ENCODE assay signal across 1 cellular context in the genomic region with DNA sequence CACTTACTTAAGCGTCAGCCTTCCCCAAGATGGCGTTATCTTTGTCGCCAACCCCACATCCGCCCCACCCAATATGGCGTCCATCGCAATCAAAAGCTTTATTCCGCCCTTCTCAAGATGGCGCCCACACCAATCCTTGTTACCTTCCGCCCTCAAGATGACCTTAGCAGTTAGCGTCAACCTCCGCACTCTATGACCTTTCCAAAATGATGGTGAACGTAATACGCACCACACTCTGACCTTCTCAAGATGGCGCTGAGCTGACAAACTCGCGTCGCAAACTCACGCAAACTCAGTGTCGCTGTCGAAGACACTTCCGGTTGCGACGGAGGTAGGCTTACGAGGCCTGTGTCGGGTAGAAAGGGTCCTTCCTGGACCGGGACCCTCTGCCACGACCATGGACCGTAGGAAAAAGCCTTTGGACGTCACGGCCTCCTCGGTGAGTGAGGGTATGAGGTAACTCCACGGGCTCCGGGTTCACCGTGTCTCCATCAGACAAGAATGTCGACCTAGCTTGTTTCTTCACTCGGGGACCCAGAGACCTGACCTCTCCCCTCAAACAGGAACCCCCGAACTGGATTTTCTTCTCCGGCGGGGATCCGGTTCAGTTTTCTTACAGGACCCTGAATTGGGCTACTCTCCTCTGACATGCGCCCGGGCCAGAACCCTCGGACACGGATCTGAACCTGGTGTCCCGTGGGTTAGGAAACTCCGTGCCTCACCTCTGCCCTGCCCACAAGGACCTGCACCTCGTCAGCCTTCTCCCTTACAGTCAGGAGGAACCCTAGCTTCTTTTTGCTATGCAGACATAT.
TF ChIP-seq lines count a peak whose summit lies in the region.

A gene (plus strand): TSS at position 323 of the 812 bp plus-strand sequence. CDS start 75 bp downstream, at position 398.

TF ChIP-seq in K562, 482 proteins besides CTCF, POLR2A, EP300 and RAD21 (continued from another document and continues in another):
- TF ChIP-seq, protein P1, sequence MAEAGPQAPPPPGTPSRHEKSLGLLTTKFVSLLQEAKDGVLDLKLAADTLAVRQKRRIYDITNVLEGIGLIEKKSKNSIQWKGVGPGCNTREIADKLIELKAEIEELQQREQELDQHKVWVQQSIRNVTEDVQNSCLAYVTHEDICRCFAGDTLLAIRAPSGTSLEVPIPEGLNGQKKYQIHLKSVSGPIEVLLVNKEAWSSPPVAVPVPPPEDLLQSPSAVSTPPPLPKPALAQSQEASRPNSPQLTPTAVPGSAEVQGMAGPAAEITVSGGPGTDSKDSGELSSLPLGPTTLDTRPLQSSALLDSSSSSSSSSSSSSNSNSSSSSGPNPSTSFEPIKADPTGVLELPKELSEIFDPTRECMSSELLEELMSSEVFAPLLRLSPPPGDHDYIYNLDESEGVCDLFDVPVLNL (CRISPR knock-in tag; IDR thresholded peaks at IDR 0.05; ENCODE audit: low read depth): no peak
- no peak for TF ChIP-seq YBX1 (IDR thresholded peaks at IDR 0.05)
- TF ChIP-seq MAFG (tag; conservative IDR thresholded peaks at IDR 0.05): 0 out of 2 replicates have a peak, but pooled peaks have one; percentile 4
- TF ChIP-seq, protein P2, sequence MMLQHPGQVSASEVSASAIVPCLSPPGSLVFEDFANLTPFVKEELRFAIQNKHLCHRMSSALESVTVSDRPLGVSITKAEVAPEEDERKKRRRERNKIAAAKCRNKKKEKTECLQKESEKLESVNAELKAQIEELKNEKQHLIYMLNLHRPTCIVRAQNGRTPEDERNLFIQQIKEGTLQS (IDR thresholded peaks at IDR 0.05): peak; percentile 32; the same call in 1 of the 2 replicates
- TF ChIP-seq, protein P2 (CRISPR knock-in tag; conservative IDR thresholded peaks at IDR 0.05): 0 out of 2 replicates have a peak, but pooled peaks have one; percentile 29
- peak; percentile 97 for TF ChIP-seq EP400 (IDR thresholded peaks at IDR 0.05)
- TF ChIP-seq MEF2A (IDR thresholded peaks at IDR 0.05; ENCODE audit: control insufficient read depth, low read depth, low read length): no peak
- no peak for TF ChIP-seq ESRRB (CRISPR knock-in tag; IDR thresholded peaks at IDR 0.05; ENCODE audit: borderline replicate concordance)
- TF ChIP-seq RBM25 (IDR thresholded peaks at IDR 0.05; ENCODE audit: low read depth, low read length, severe bottlenecking): no peak
- TF ChIP-seq, protein P3, sequence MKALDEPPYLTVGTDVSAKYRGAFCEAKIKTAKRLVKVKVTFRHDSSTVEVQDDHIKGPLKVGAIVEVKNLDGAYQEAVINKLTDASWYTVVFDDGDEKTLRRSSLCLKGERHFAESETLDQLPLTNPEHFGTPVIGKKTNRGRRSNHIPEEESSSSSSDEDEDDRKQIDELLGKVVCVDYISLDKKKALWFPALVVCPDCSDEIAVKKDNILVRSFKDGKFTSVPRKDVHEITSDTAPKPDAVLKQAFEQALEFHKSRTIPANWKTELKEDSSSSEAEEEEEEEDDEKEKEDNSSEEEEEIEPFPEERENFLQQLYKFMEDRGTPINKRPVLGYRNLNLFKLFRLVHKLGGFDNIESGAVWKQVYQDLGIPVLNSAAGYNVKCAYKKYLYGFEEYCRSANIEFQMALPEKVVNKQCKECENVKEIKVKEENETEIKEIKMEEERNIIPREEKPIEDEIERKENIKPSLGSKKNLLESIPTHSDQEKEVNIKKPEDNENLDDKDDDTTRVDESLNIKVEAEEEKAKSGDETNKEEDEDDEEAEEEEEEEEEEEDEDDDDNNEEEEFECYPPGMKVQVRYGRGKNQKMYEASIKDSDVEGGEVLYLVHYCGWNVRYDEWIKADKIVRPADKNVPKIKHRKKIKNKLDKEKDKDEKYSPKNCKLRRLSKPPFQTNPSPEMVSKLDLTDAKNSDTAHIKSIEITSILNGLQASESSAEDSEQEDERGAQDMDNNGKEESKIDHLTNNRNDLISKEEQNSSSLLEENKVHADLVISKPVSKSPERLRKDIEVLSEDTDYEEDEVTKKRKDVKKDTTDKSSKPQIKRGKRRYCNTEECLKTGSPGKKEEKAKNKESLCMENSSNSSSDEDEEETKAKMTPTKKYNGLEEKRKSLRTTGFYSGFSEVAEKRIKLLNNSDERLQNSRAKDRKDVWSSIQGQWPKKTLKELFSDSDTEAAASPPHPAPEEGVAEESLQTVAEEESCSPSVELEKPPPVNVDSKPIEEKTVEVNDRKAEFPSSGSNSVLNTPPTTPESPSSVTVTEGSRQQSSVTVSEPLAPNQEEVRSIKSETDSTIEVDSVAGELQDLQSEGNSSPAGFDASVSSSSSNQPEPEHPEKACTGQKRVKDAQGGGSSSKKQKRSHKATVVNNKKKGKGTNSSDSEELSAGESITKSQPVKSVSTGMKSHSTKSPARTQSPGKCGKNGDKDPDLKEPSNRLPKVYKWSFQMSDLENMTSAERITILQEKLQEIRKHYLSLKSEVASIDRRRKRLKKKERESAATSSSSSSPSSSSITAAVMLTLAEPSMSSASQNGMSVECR (CRISPR knock-in tag; IDR thresholded peaks at IDR 0.05): peak; percentile 87
- no peak for TF ChIP-seq ZFP30 (CRISPR knock-in tag; IDR thresholded peaks at IDR 0.05; ENCODE audit: borderline replicate concordance)
- peak; percentile 97 for TF ChIP-seq TAF7 (tag; IDR thresholded peaks at IDR 0.05)
- TF ChIP-seq KAT8 (IDR thresholded peaks at IDR 0.05; ENCODE audit: low read depth): peak; percentile 40; the same call in 1 of the 2 replicates
- peak; percentile 98 for TF ChIP-seq ELF2 (CRISPR knock-in tag; IDR thresholded peaks at IDR 0.05)
- peak; percentile 98 for TF ChIP-seq ZNF584 (CRISPR knock-in tag; IDR thresholded peaks at IDR 0.05; ENCODE audit: low read depth)
- TF ChIP-seq ZNF143 (CRISPR knock-in tag; IDR thresholded peaks at IDR 0.05): peak; percentile 60; the same call in 1 of the 2 replicates
- TF ChIP-seq, protein P4, sequence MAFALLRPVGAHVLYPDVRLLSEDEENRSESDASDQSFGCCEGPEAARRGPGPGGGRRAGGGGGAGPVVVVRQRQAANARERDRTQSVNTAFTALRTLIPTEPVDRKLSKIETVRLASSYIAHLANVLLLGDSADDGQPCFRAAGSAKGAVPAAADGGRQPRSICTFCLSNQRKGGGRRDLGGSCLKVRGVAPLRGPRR (CRISPR knock-in tag; IDR thresholded peaks at IDR 0.05): no peak
- peak; percentile 86 for TF ChIP-seq POLR2H (tag; IDR thresholded peaks at IDR 0.05; ENCODE audit: low read depth)
- TF ChIP-seq ETV6 (IDR thresholded peaks at IDR 0.05; ENCODE audit: borderline replicate concordance in 1 of 2, low read depth in 2 of 2, low read length in 1 of 2): no peak; a peak in 1 of 4 replicates
- TF ChIP-seq ETV6 (CRISPR knock-in tag; IDR thresholded peaks at IDR 0.05; ENCODE audit: borderline replicate concordance): no peak
- TF ChIP-seq TARDBP (IDR thresholded peaks at IDR 0.05): peak; percentile 92
- TF ChIP-seq, protein P5, sequence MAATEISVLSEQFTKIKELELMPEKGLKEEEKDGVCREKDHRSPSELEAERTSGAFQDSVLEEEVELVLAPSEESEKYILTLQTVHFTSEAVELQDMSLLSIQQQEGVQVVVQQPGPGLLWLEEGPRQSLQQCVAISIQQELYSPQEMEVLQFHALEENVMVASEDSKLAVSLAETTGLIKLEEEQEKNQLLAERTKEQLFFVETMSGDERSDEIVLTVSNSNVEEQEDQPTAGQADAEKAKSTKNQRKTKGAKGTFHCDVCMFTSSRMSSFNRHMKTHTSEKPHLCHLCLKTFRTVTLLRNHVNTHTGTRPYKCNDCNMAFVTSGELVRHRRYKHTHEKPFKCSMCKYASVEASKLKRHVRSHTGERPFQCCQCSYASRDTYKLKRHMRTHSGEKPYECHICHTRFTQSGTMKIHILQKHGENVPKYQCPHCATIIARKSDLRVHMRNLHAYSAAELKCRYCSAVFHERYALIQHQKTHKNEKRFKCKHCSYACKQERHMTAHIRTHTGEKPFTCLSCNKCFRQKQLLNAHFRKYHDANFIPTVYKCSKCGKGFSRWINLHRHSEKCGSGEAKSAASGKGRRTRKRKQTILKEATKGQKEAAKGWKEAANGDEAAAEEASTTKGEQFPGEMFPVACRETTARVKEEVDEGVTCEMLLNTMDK (IDR thresholded peaks at IDR 0.05; ENCODE audit: borderline replicate concordance, insufficient read depth, low read depth, low read length, poor library complexity, severe bottlenecking): peak; percentile 49
- TF ChIP-seq, protein P6, sequence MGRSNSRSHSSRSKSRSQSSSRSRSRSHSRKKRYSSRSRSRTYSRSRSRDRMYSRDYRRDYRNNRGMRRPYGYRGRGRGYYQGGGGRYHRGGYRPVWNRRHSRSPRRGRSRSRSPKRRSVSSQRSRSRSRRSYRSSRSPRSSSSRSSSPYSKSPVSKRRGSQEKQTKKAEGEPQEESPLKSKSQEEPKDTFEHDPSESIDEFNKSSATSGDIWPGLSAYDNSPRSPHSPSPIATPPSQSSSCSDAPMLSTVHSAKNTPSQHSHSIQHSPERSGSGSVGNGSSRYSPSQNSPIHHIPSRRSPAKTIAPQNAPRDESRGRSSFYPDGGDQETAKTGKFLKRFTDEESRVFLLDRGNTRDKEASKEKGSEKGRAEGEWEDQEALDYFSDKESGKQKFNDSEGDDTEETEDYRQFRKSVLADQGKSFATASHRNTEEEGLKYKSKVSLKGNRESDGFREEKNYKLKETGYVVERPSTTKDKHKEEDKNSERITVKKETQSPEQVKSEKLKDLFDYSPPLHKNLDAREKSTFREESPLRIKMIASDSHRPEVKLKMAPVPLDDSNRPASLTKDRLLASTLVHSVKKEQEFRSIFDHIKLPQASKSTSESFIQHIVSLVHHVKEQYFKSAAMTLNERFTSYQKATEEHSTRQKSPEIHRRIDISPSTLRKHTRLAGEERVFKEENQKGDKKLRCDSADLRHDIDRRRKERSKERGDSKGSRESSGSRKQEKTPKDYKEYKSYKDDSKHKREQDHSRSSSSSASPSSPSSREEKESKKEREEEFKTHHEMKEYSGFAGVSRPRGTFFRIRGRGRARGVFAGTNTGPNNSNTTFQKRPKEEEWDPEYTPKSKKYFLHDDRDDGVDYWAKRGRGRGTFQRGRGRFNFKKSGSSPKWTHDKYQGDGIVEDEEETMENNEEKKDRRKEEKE (IDR thresholded peaks at IDR 0.05; ENCODE audit: borderline replicate concordance in 1 of 2, control insufficient read depth in 1 of 2, low read depth in 2 of 2, low read length in 1 of 2): no peak
- TF ChIP-seq ZNF316 (IDR thresholded peaks at IDR 0.05): peak; percentile 70
- no peak for TF ChIP-seq ZNF764 (CRISPR knock-in tag; IDR thresholded peaks at IDR 0.05; ENCODE audit: low read depth)
- TF ChIP-seq DDX20 (tag; IDR thresholded peaks at IDR 0.05; ENCODE audit: low read depth): no peak
- TF ChIP-seq, protein P7, sequence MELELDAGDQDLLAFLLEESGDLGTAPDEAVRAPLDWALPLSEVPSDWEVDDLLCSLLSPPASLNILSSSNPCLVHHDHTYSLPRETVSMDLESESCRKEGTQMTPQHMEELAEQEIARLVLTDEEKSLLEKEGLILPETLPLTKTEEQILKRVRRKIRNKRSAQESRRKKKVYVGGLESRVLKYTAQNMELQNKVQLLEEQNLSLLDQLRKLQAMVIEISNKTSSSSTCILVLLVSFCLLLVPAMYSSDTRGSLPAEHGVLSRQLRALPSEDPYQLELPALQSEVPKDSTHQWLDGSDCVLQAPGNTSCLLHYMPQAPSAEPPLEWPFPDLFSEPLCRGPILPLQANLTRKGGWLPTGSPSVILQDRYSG (tag; conservative IDR thresholded peaks at IDR 0.05; ENCODE audit: low read depth): peak; percentile 94
- peak; percentile 30; the same call in 1 of the 2 replicates for TF ChIP-seq BHLHE40 (IDR thresholded peaks at IDR 0.05; ENCODE audit: low read length)
- TF ChIP-seq, protein P8, sequence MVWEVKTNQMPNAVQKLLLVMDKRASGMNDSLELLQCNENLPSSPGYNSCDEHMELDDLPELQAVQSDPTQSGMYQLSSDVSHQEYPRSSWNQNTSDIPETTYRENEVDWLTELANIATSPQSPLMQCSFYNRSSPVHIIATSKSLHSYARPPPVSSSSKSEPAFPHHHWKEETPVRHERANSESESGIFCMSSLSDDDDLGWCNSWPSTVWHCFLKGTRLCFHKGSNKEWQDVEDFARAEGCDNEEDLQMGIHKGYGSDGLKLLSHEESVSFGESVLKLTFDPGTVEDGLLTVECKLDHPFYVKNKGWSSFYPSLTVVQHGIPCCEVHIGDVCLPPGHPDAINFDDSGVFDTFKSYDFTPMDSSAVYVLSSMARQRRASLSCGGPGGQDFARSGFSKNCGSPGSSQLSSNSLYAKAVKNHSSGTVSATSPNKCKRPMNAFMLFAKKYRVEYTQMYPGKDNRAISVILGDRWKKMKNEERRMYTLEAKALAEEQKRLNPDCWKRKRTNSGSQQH (CRISPR knock-in tag; IDR thresholded peaks at IDR 0.05): no peak
- no peak for TF ChIP-seq ZNF253 (CRISPR knock-in tag; conservative IDR thresholded peaks at IDR 0.05)
- no peak for TF ChIP-seq ZSCAN32 (CRISPR knock-in tag; IDR thresholded peaks at IDR 0.05)
- TF ChIP-seq, protein P9, sequence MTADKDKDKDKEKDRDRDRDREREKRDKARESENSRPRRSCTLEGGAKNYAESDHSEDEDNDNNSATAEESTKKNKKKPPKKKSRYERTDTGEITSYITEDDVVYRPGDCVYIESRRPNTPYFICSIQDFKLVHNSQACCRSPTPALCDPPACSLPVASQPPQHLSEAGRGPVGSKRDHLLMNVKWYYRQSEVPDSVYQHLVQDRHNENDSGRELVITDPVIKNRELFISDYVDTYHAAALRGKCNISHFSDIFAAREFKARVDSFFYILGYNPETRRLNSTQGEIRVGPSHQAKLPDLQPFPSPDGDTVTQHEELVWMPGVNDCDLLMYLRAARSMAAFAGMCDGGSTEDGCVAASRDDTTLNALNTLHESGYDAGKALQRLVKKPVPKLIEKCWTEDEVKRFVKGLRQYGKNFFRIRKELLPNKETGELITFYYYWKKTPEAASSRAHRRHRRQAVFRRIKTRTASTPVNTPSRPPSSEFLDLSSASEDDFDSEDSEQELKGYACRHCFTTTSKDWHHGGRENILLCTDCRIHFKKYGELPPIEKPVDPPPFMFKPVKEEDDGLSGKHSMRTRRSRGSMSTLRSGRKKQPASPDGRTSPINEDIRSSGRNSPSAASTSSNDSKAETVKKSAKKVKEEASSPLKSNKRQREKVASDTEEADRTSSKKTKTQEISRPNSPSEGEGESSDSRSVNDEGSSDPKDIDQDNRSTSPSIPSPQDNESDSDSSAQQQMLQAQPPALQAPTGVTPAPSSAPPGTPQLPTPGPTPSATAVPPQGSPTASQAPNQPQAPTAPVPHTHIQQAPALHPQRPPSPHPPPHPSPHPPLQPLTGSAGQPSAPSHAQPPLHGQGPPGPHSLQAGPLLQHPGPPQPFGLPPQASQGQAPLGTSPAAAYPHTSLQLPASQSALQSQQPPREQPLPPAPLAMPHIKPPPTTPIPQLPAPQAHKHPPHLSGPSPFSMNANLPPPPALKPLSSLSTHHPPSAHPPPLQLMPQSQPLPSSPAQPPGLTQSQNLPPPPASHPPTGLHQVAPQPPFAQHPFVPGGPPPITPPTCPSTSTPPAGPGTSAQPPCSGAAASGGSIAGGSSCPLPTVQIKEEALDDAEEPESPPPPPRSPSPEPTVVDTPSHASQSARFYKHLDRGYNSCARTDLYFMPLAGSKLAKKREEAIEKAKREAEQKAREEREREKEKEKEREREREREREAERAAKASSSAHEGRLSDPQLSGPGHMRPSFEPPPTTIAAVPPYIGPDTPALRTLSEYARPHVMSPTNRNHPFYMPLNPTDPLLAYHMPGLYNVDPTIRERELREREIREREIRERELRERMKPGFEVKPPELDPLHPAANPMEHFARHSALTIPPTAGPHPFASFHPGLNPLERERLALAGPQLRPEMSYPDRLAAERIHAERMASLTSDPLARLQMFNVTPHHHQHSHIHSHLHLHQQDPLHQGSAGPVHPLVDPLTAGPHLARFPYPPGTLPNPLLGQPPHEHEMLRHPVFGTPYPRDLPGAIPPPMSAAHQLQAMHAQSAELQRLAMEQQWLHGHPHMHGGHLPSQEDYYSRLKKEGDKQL (CRISPR knock-in tag; IDR thresholded peaks at IDR 0.05; ENCODE audit: borderline replicate concordance): no peak
- peak; percentile 93 to 95 for TF ChIP-seq NRF1 (conservative IDR thresholded peaks at IDR 0.05 in 1 of 2, IDR thresholded peaks at IDR 0.05 in 1 of 2)
